ENCODE assay signal across 14 cellular contexts in genomic region chr7:24660541-24660940, GRCh38.
"Had no signal": no experiment of that assay in that cellular context is flagged by ENCODE, and none has a peak within 500 bp of the region (broad histone marks: within the 10 kb centered on the region; RNA-seq: fewer than 3 reads in every experiment).

No MANE protein-coding gene starts in this region.

- H3K9me3 Mint-ChIP-seq: activated CD4-positive, alpha-beta T cell treated with anti-CD3 and anti-CD28 coated beads, Interleukin-2, amount 10 ng/mL, durations not matched to agents 7 days and 5 days; activated naive CD4-positive, alpha-beta T cell treated with anti-CD3 and anti-CD28 coated beads, Interleukin-2, amount 50 U/mL, for 72 hours had no signal

- H3K9ac ChIP-seq: neural progenitor cell, parathyroid adenoma had no signal

- H3K4me1 ChIP-seq: parathyroid adenoma, vagina had no signal

- H3K4me3 Mint-ChIP-seq: activated B cell treated with CpG ODN at 0.5 μM for 24 hours; activated CD4-positive, alpha-beta T cell treated with anti-CD3 and anti-CD28 coated beads, Interleukin-2, amount 10 ng/mL, durations not matched to agents 7 days and 5 days; mesothelial cell of epicardium; neural progenitor cell; T-helper 17 cell had no signal

- H3K27me3 Mint-ChIP-seq: activated B cell treated with CpG ODN at 0.5 μM for 24 hours; activated CD4-positive, alpha-beta T cell treated with anti-CD3 and anti-CD28 coated beads, Interleukin-2, amount 10 ng/mL, durations not matched to agents 7 days and 5 days; T-helper 17 cell had no signal

- ATAC-seq: activated naive CD4-positive, alpha-beta T cell treated with anti-CD3 and anti-CD28 coated beads, Interleukin-2, amount 50 U/mL, for 72 hours; T-helper 17 cell had no signal

- H3K27me3 ChIP-seq: hepatocyte, neural progenitor cell, tibial nerve, vagina had no signal

- H3K4me1 Mint-ChIP-seq: activated CD4-positive, alpha-beta T cell treated with anti-CD3 and anti-CD28 coated beads, Interleukin-2, amount 10 ng/mL, durations not matched to agents 7 days and 5 days had no signal

- H3K36me3 Mint-ChIP-seq: activated naive CD4-positive, alpha-beta T cell treated with anti-CD3 and anti-CD28 coated beads, Interleukin-2, amount 50 U/mL, for 72 hours had no signal

- H3K36me3 ChIP-seq: neural progenitor cell, tibial nerve, vagina had no signal

- H3K27ac ChIP-seq: hepatocyte, neural progenitor cell, parathyroid adenoma, skin epidermis, tibial nerve, vagina had no signal

- H3K27ac Mint-ChIP-seq: activated B cell treated with CpG ODN at 0.5 μM for 24 hours; activated CD4-positive, alpha-beta T cell treated with anti-CD3 and anti-CD28 coated beads, Interleukin-2, amount 10 ng/mL, durations not matched to agents 7 days and 5 days; activated naive CD4-positive, alpha-beta T cell treated with anti-CD3 and anti-CD28 coated beads, Interleukin-2, amount 50 U/mL, for 72 hours; mesothelial cell of epicardium; neural progenitor cell; T-helper 17 cell had no signal

- H3K9me3 ChIP-seq: tibial nerve, vagina had no signal

- DNase-seq: activated B cell treated with CpG ODN at 0.5 μM for 24 hours; activated CD4-positive, alpha-beta T cell treated with anti-CD3 and anti-CD28 coated beads, Interleukin-2, amount 10 ng/mL, durations not matched to agents 7 days and 5 days; activated CD8-positive, alpha-beta memory T cell treated with anti-CD3 and anti-CD28 coated beads for 24 hours; activated T-cell treated with anti-CD3 and anti-CD28 coated beads for 4 hours; stimulated activated CD4-positive, alpha-beta T cell treated with anti-CD3 and anti-CD28 coated beads, Interleukin-4, amount 100 ng/mL, for 4 hours; T-helper 17 cell had no signal

- H3K4me3 ChIP-seq: hepatocyte, neural progenitor cell, skin epidermis, tibial nerve, vagina had no signal
